1 cellular context compared by ENCODE assay signal in genomic region chr1:6126028-6126427, GRCh38.
TF ChIP-seq lines count a peak whose summit lies in the region.

No MANE protein-coding gene starts in this region.

TF ChIP-seq in HepG2, 621 proteins besides CTCF, POLR2A, EP300 and RAD21:
- no peak for TF ChIP-seq MIER3 (CRISPR knock-in tag; IDR thresholded peaks at IDR 0.05; ENCODE audit: borderline replicate concordance)
- peak; percentile 46 for TF ChIP-seq MNT (IDR thresholded peaks at IDR 0.05)
- 0 out of 2 replicates have a peak, but pooled peaks have one; percentile 22 for TF ChIP-seq CREB1 (IDR thresholded peaks at IDR 0.05)
- TF ChIP-seq CREB1 (CRISPR knock-in tag; IDR thresholded peaks at IDR 0.05): no peak
TF ChIP-seq in HepG2: peak in this region for 2.
